9 cellular contexts compared by ENCODE assay signal in genomic region chr22:49880281-49880680, GRCh38. TPM values are rescaled to one million over a fixed set of nuclear protein-coding genes. Genes with fewer than 3 reads are reported as not detected.
DNase-seq lines count a peak whose midpoint lies in the region; ATAC-seq, FAIRE-seq and TF ChIP-seq lines count a peak whose summit lies in the region.
"Had no signal": no experiment of that assay in that cellular context is flagged by ENCODE, and none has a peak within 500 bp of the region (broad histone marks: within the 10 kb centered on the region; RNA-seq: fewer than 3 reads in every experiment).

No MANE protein-coding gene starts in this region.

- H2AK9ac ChIP-seq in IMR-90 (replicated peaks; ENCODE audit: low read depth, low read length, poor library complexity): peak overlapping the region; percentile 37

- peaks cover 31% of the 10 kb centered on the region for H3K36me3 Mint-ChIP-seq in activated naive CD8-positive, alpha-beta T cell treated with anti-CD3 and anti-CD28 coated beads, Interleukin-2, amount 10 ng/mL, durations not matched to agents 7 days and 5 days
- H3K36me3 Mint-ChIP-seq in natural killer cell: no peaks in the 10 kb centered on the region

- H2BK15ac ChIP-seq in IMR-90 (ENCODE audit: low read depth, low read length): no peak overlapping the region

- H3K36me3 ChIP-seq in IMR-90 (ENCODE audit: control insufficient read depth, insufficient read depth, low read length): peaks cover 18% of the 10 kb centered on the region

- no TSS peak for BruUV-seq in IMR-90 (replicated peaks; lab: Mats Ljungman, UMichigan)

- H3K4me2 ChIP-seq in IMR-90 (ENCODE audit: low read depth, low read length): no peak overlapping the region

- FAIRE-seq in D721Med (lab: Jason Lieb, UNC): no peak
- FAIRE-seq: colon had no signal

- H3K27ac Mint-ChIP-seq in activated naive CD8-positive, alpha-beta T cell treated with anti-CD3 and anti-CD28 coated beads, Interleukin-2, amount 10 ng/mL, durations not matched to agents 7 days and 5 days: peak overlapping the region; percentile 82
- peak overlapping the region; percentile 65 to 75 for H3K27ac Mint-ChIP-seq in natural killer cell

- H3K9me3 ChIP-seq in IMR-90 (ENCODE audit: control insufficient read depth, insufficient read depth, low read length): peaks cover 2% of the 10 kb centered on the region; the same call in 1 of the 2 replicates

- DNase-seq in GM12865 (ENCODE audit: low read depth): peak; percentile 78
- DNase-seq in IMR-90: no peak
- DNase-seq in activated naive CD8-positive, alpha-beta T cell treated with anti-CD3 and anti-CD28 coated beads, Interleukin-2, amount 10 ng/mL, durations not matched to agents 7 days and 5 days: no peak
- no peak for DNase-seq in natural killer cell
- no peak for DNase-seq in D721Med (ENCODE audit: insufficient read length, low spot score)
- no peak for DNase-seq in DMS153 treated with DMSO at 0.1 percent for 48 hours (lab: John Stamatoyannopoulos, UW; ENCODE audit: unreplicated experiment)
- DNase-seq: NCI-H2029 treated with DMSO at 0.1 percent for 48 hours had no signal

- H3K23ac ChIP-seq in IMR-90 (ENCODE audit: low read depth, low read length): no peak overlapping the region

- no peak overlapping the region for H2BK120ac ChIP-seq in IMR-90 (ENCODE audit: low read depth, low read length)

- POLR2A ChIA-PET in IMR-90 (lab: Charles Lee; ENCODE audit: unreplicated experiment): no interaction called here
- POLR2A ChIA-PET in activated naive CD8-positive, alpha-beta T cell treated with anti-CD3 and anti-CD28 coated beads, Interleukin-2, amount 10 ng/mL, durations not matched to agents 7 days and 5 days (lab: Charles Lee): interaction anchor here (1.2 kb wide), 1 partner anchor 41 kb away, joined by 4 read pairs; no protein-coding TSS in a partner anchor

- H3K27ac ChIP-seq in IMR-90 (ENCODE audit: insufficient read depth, low read length): no peak overlapping the region

- no peaks in the 10 kb centered on the region for H3K27me3 ChIP-seq in IMR-90 (ENCODE audit: control insufficient read depth, insufficient read depth, low read length)

- no peak overlapping the region for H2BK5ac ChIP-seq in IMR-90 (ENCODE audit: low read depth, low read length, poor library complexity, severe bottlenecking)

- dilution Hi-C loops in IMR-90 (cut with HindIII; ENCODE audit: low sequenced_read_pairs, unreplicated experiment): no loop called here

- no peak overlapping the region for H3K14ac ChIP-seq in IMR-90 (replicated peaks; ENCODE audit: low read depth, low read length)

- no peak overlapping the region for H3K56ac ChIP-seq in IMR-90 (ENCODE audit: extremely low read depth, insufficient read depth, low read length)

- intact Hi-C loops in IMR-90 (cut with micrococcal nuclease): no loop called here
- intact Hi-C loops in natural killer cell (cut with micrococcal nuclease): no loop called here

- no peak overlapping the region for H3K4ac ChIP-seq in IMR-90 (ENCODE audit: low read depth, low read length)

- no peak overlapping the region for H2BK20ac ChIP-seq in IMR-90 (ENCODE audit: low read depth, low read length)

- no peaks in the 10 kb centered on the region for H3K9me3 Mint-ChIP-seq in activated naive CD8-positive, alpha-beta T cell treated with anti-CD3 and anti-CD28 coated beads, Interleukin-2, amount 10 ng/mL, durations not matched to agents 7 days and 5 days
- no peaks in the 10 kb centered on the region for H3K9me3 Mint-ChIP-seq in natural killer cell

- TF ChIP-seq CTCF in GM12865 (IDR thresholded peaks at IDR 0.05; ENCODE audit: insufficient read depth, low read depth, low read length, missing control alignments) (no peak), IMR-90 (conservative IDR thresholded peaks at IDR 0.05; ENCODE audit: low read depth, low read length) (no peak), natural killer cell (IDR thresholded peaks at IDR 0.05) (no peak), D721Med (IDR thresholded peaks at IDR 0.05; ENCODE audit: insufficient read depth, missing control alignments) (no peak)

- peaks cover 11% of the 10 kb centered on the region for H3K9me1 ChIP-seq in IMR-90 (ENCODE audit: insufficient read depth, low read length)

- no peak overlapping the region for H4K5ac ChIP-seq in IMR-90 (ENCODE audit: low read depth, low read length)

- peak overlapping the region; percentile 40 for H3K4me3 Mint-ChIP-seq in activated naive CD8-positive, alpha-beta T cell treated with anti-CD3 and anti-CD28 coated beads, Interleukin-2, amount 10 ng/mL, durations not matched to agents 7 days and 5 days
- peak overlapping the region; percentile 63 for H3K4me3 Mint-ChIP-seq in natural killer cell

- H4K91ac ChIP-seq in IMR-90 (ENCODE audit: insufficient read depth, low read depth, low read length): no peak overlapping the region

- peaks cover 25 to 70% of the 10 kb centered on the region in 2 experiments for H3K79me1 ChIP-seq in IMR-90 (ENCODE audit: low read depth in 1 of 2, low read length in 2 of 2)

- H3K18ac ChIP-seq in IMR-90 (ENCODE audit: low read depth, low read length): no peak overlapping the region

- no peak overlapping the region for H2AK5ac ChIP-seq in IMR-90 (ENCODE audit: low read depth, low read length)

- in situ Hi-C loops in IMR-90 (cut with MboI; ENCODE audit: low sequenced_read_pairs): no loop called here

- peaks cover 20% of the 10 kb centered on the region for H3K4me1 Mint-ChIP-seq in activated naive CD8-positive, alpha-beta T cell treated with anti-CD3 and anti-CD28 coated beads, Interleukin-2, amount 10 ng/mL, durations not matched to agents 7 days and 5 days
- H3K4me1 Mint-ChIP-seq in natural killer cell: peaks cover 18 to 42% of the 10 kb centered on the region in 2 donors

- peak overlapping the region; percentile 28 for H3K4me3 ChIP-seq in GM12865 (ENCODE audit: low read depth, low read length)
- no peak overlapping the region for H3K4me3 ChIP-seq in IMR-90 (ENCODE audit: insufficient read depth, low read depth, low read length)

- peaks cover 42% of the 10 kb centered on the region for H4K20me1 ChIP-seq in IMR-90 (ENCODE audit: insufficient read depth, low read length)

- no peak for TF ChIP-seq POLR2A in IMR-90 (IDR thresholded peaks at IDR 0.05; ENCODE audit: low read depth, low read length)

- ATAC-seq in IMR-90 (ENCODE audit: low read depth) (no peak), natural killer cell (peak; percentile 68 to 85 (median 76)), GM21786 (IDR thresholded peaks at IDR 0.05; ENCODE audit: unreplicated experiment) (no peak)
- peak; percentile 72 for ATAC-seq in activated naive CD8-positive, alpha-beta T cell treated with anti-CD3 and anti-CD28 coated beads, Interleukin-2, amount 10 ng/mL, durations not matched to agents 7 days and 5 days (ENCODE audit: low read depth)

- no peak for TF ChIP-seq RAD21 in IMR-90 (IDR thresholded peaks at IDR 0.05; ENCODE audit: low read length)

- H4K8ac ChIP-seq in IMR-90 (ENCODE audit: low read depth in 2 of 2, low read length in 2 of 2): no peak overlapping the region

- no peaks in the 10 kb centered on the region for H3K27me3 Mint-ChIP-seq in activated naive CD8-positive, alpha-beta T cell treated with anti-CD3 and anti-CD28 coated beads, Interleukin-2, amount 10 ng/mL, durations not matched to agents 7 days and 5 days
- no peaks in the 10 kb centered on the region for H3K27me3 Mint-ChIP-seq in natural killer cell (ENCODE audit: low read depth in 2 of 2)

- WGBS in IMR-90 (ENCODE audit: extremely low coverage in 2 of 2, insufficient read length in 1 of 2), 2 experiments: 40% methylated on average over 1 of the region's 20 CpGs; no CpG with 5 or more reads in 1 of the 2 experiments

- peaks cover 4% of the 10 kb centered on the region; the same call in 1 of the 2 replicates for H3K4me1 ChIP-seq in IMR-90 (ENCODE audit: control insufficient read depth, insufficient read depth, low read length)

- H2AFZ ChIP-seq in IMR-90 (replicated peaks; ENCODE audit: low read length, poor library complexity): no peak overlapping the region

- H3K9ac ChIP-seq in IMR-90 (ENCODE audit: low read depth, low read length): no peak overlapping the region

- CTCF ChIA-PET in IMR-90 (lab: Yijun Ruan, JAX): no interaction called here

TF ChIP-seq in IMR-90, 13 proteins besides CTCF, POLR2A, EP300 and RAD21 (continues in another document):
- no peak for TF ChIP-seq SMC3 (IDR thresholded peaks at IDR 0.05; ENCODE audit: low read depth, low read length)
- no peak for TF ChIP-seq BHLHE40 (IDR thresholded peaks at IDR 0.05; ENCODE audit: low read depth, low read length)
- no peak for TF ChIP-seq CEBPB (IDR thresholded peaks at IDR 0.05; ENCODE audit: low read depth, low read length)
- TF ChIP-seq MXI1 (IDR thresholded peaks at IDR 0.05; ENCODE audit: borderline replicate concordance, low read depth, low read length): no peak

RNA-seq across cellular contexts. Expression of gene ZBED4, which starts 26.6 kb away (rescaled TPM):
- total RNA-seq in IMR-90 (2012; rRNA removed) (9.3 and 10.6 TPM in 2 replicates), natural killer cell (10 to 100 TPM; 21.1 to 24.5 (median 22.7) TPM)
- polyA plus RNA-seq in IMR-90 (2012; rRNA removed): 9.6 and 10.5 TPM in 2 replicates
- polyA plus RNA-seq in IMR-90 (2012; cell fraction: cytosol; rRNA removed): 6.7 and 7.1 TPM in 2 replicates
- polyA plus RNA-seq in IMR-90 (2012; cell fraction: nucleus; rRNA removed; ENCODE audit: low replicate concordance): 11.9 and 13.8 TPM in 2 replicates
- total RNA-seq in activated naive CD8-positive, alpha-beta T cell treated with anti-CD3 and anti-CD28 coated beads, Interleukin-2, amount 10 ng/mL, durations not matched to agents 7 days and 5 days: 10 to 100 TPM; 21.0 to 21.5 TPM

RNA-seq across cellular contexts. Expression of gene ALG12, which starts 38.0 kb away (rescaled TPM):
- 5.6 and 7.2 TPM in 2 replicates for total RNA-seq in IMR-90 (2012; rRNA removed)
- 10.9 and 11.2 TPM in 2 replicates for polyA plus RNA-seq in IMR-90 (2012; rRNA removed)
- 18.8 and 22.7 TPM in 2 replicates for polyA plus RNA-seq in IMR-90 (2012; cell fraction: cytosol; rRNA removed)
- polyA plus RNA-seq in IMR-90 (2012; cell fraction: nucleus; rRNA removed; ENCODE audit: low replicate concordance): 13.5 and 24.8 TPM in 2 replicates
- total RNA-seq in activated naive CD8-positive, alpha-beta T cell treated with anti-CD3 and anti-CD28 coated beads, Interleukin-2, amount 10 ng/mL, durations not matched to agents 7 days and 5 days: 10 to 100 TPM; 18.0 to 20.2 TPM
- total RNA-seq in natural killer cell: 10 to 100 TPM; 17.2 to 22.7 (median 19.2) TPM

RNA-seq across cellular contexts. Expression of gene CRELD2, which starts 38.2 kb away (rescaled TPM):
- total RNA-seq in IMR-90 (2012; rRNA removed) (36.1 and 36.2 TPM in 2 replicates), natural killer cell (10 to 100 TPM; 45.1 to 69.8 (median 48.5) TPM)
- polyA plus RNA-seq in IMR-90 (2012; rRNA removed): 70.7 and 82.0 TPM in 2 replicates
- polyA plus RNA-seq in IMR-90 (2012; cell fraction: cytosol; rRNA removed): 110 and 153 TPM in 2 replicates
- polyA plus RNA-seq in IMR-90 (2012; cell fraction: nucleus; rRNA removed; ENCODE audit: low replicate concordance): 79.2 and 119 TPM in 2 replicates
- total RNA-seq in activated naive CD8-positive, alpha-beta T cell treated with anti-CD3 and anti-CD28 coated beads, Interleukin-2, amount 10 ng/mL, durations not matched to agents 7 days and 5 days: 10 to 100 TPM; 40.3 to 41.0 TPM

RNA-seq across cellular contexts. Expression of gene BRD1, which starts 52.6 kb away (rescaled TPM):
- 10.0 and 10.8 TPM in 2 replicates for total RNA-seq in IMR-90 (2012; rRNA removed)
- 9.4 and 10.6 TPM in 2 replicates for polyA plus RNA-seq in IMR-90 (2012; rRNA removed)
- 8.0 and 8.3 TPM in 2 replicates for polyA plus RNA-seq in IMR-90 (2012; cell fraction: cytosol; rRNA removed)
- polyA plus RNA-seq in IMR-90 (2012; cell fraction: nucleus; rRNA removed; ENCODE audit: low replicate concordance): 42.9 and 49.7 TPM in 2 replicates
- total RNA-seq in activated naive CD8-positive, alpha-beta T cell treated with anti-CD3 and anti-CD28 coated beads, Interleukin-2, amount 10 ng/mL, durations not matched to agents 7 days and 5 days: 10 to 100 TPM; 56.7 to 56.9 TPM
- 100 to 1,000 TPM; 126 to 154 (median 132) TPM for total RNA-seq in natural killer cell

Comparison
In these comparisons a context has a peak if more than half of its experiments do, and no peak if none do; other contexts are left out.
1. ATAC-seq: peak in activated naive CD8-positive, alpha-beta T cell treated with anti-CD3 and anti-CD28 coated beads, Interleukin-2, amount 10 ng/mL, durations not matched to agents 7 days and 5 days (single experiment) and natural killer cell (3 of 3); none in IMR-90 (single experiment) and GM21786 (single experiment).